ENCODE assay signal across 35 cellular contexts in genomic region chr4:13246107-13246506, GRCh38.
"Had no signal": no experiment of that assay in that cellular context is flagged by ENCODE, and none has a peak within 500 bp of the region (broad histone marks: within the 10 kb centered on the region; RNA-seq: fewer than 3 reads in every experiment).

No MANE protein-coding gene starts in this region.

- H3K9ac ChIP-seq: KMS-11 had no signal

- H3K36me3 ChIP-seq: MG63 had no signal

- H3K27me3 ChIP-seq: MG63 had no signal

- DNase-seq: Karpas-422, Kasumi-1, KG1, MG63, MM.1S, MV-4-11, NCI-H1048, NCI-H1092, NCI-H1092 treated with DMSO at 0.1 percent for 48 hours, NCI-H1105, NCI-H1105 treated with DMSO at 0.1 percent for 48 hours, NCI-H1417, NCI-H1417 treated with DMSO at 0.1 percent for 48 hours, NCI-H1436, NCI-H1436 treated with DMSO at 0.1 percent for 48 hours, NCI-H146, NCI-H1694, NCI-H1694 treated with DMSO at 0.1 percent for 48 hours, NCI-H187, NCI-H187 treated with DMSO at 0.1 percent for 48 hours, NCI-H1930, NCI-H2029, NCI-H2029 treated with DMSO at 0.1 percent for 48 hours, NCI-H2081, NCI-H2081 treated with DMSO at 0.1 percent for 48 hours, NCI-H2107, NCI-H2171, NCI-H2171 treated with DMSO at 0.1 percent for 48 hours, NCI-H2227 treated with DMSO at 0.1 percent for 48 hours, NCI-H226, NCI-H345, NCI-H446, NCI-H446 treated with DMSO at 0.1 percent for 48 hours, NCI-H510A had no signal

- H3K4me2 ChIP-seq: KMS-11 had no signal

- H3K27ac ChIP-seq: KMS-11 had no signal

- H3K4me3 ChIP-seq: MG63 had no signal

- H3K9me3 ChIP-seq: MG63 had no signal
